In the genomic region with DNA sequence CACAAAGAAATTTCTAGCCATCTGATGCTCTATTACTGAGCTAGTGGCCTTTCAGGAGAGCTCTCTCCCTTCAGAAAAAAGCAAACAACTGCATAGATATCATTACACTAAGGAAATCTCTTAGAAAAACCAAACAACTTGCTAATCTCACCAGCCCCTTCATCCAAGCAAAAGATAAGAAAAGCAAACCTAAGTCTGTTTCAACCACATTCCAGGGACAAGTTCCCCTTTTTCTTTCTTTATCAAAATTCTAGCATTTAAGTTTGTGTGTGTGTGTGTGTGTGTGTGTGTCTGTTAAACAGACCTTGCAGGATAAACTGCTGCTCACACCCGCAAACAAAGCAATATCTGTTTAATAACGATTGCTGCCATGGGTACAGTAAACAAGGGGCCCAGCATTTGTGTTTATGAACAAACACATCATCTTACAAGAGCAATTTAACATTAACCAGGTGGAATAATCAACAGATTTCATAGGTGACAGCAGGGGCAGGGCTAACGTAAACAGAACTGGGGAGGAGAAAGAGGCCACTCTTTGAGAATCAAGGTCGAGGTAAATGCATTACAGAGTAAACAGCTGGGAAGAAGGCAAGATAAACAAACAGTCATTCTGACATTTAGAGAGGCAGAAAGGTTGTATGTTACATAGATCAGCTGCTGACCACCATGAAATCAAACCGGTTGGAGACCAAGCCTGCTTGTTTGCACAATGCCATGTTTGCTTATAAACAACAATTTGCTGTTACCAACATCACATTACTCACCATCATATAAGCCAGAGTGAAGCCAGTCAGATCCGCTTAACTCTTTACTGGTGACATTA, we compare ENCODE assay signal across 1 cellular context.
A peak's percentile ranks its signal among the peaks of the same experiment; 100 is the strongest.
TF ChIP-seq lines count a peak whose summit lies in the region.

No MANE protein-coding gene starts in this region.

TF ChIP-seq in HepG2, 621 proteins besides CTCF, POLR2A, EP300 and RAD21 (continued from another document and continues in another):
- TF ChIP-seq, protein P1, sequence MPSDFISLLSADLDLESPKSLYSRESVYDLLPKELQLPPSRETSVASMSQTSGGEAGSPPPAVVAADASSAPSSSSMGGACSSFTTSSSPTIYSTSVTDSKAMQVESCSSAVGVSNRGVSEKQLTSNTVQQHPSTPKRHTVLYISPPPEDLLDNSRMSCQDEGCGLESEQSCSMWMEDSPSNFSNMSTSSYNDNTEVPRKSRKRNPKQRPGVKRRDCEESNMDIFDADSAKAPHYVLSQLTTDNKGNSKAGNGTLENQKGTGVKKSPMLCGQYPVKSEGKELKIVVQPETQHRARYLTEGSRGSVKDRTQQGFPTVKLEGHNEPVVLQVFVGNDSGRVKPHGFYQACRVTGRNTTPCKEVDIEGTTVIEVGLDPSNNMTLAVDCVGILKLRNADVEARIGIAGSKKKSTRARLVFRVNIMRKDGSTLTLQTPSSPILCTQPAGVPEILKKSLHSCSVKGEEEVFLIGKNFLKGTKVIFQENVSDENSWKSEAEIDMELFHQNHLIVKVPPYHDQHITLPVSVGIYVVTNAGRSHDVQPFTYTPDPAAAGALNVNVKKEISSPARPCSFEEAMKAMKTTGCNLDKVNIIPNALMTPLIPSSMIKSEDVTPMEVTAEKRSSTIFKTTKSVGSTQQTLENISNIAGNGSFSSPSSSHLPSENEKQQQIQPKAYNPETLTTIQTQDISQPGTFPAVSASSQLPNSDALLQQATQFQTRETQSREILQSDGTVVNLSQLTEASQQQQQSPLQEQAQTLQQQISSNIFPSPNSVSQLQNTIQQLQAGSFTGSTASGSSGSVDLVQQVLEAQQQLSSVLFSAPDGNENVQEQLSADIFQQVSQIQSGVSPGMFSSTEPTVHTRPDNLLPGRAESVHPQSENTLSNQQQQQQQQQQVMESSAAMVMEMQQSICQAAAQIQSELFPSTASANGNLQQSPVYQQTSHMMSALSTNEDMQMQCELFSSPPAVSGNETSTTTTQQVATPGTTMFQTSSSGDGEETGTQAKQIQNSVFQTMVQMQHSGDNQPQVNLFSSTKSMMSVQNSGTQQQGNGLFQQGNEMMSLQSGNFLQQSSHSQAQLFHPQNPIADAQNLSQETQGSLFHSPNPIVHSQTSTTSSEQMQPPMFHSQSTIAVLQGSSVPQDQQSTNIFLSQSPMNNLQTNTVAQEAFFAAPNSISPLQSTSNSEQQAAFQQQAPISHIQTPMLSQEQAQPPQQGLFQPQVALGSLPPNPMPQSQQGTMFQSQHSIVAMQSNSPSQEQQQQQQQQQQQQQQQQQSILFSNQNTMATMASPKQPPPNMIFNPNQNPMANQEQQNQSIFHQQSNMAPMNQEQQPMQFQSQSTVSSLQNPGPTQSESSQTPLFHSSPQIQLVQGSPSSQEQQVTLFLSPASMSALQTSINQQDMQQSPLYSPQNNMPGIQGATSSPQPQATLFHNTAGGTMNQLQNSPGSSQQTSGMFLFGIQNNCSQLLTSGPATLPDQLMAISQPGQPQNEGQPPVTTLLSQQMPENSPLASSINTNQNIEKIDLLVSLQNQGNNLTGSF (CRISPR knock-in tag; IDR thresholded peaks at IDR 0.05): no peak
- TF ChIP-seq, protein P2, sequence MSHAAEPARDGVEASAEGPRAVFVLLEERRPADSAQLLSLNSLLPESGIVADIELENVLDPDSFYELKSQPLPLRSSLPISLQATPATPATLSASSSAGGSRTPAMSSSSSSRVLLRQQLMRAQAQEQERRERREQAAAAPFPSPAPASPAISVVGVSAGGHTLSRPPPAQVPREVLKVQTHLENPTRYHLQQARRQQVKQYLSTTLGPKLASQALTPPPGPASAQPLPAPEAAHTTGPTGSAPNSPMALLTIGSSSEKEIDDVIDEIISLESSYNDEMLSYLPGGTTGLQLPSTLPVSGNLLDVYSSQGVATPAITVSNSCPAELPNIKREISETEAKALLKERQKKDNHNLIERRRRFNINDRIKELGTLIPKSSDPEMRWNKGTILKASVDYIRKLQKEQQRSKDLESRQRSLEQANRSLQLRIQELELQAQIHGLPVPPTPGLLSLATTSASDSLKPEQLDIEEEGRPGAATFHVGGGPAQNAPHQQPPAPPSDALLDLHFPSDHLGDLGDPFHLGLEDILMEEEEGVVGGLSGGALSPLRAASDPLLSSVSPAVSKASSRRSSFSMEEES (CRISPR knock-in tag; IDR thresholded peaks at IDR 0.05): peak; percentile 77
- TF ChIP-seq ZNF777 (CRISPR knock-in tag; IDR thresholded peaks at IDR 0.05): no peak
- TF ChIP-seq, protein P3, sequence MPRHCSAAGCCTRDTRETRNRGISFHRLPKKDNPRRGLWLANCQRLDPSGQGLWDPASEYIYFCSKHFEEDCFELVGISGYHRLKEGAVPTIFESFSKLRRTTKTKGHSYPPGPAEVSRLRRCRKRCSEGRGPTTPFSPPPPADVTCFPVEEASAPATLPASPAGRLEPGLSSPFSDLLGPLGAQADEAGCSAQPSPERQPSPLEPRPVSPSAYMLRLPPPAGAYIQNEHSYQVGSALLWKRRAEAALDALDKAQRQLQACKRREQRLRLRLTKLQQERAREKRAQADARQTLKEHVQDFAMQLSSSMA (CRISPR knock-in tag; IDR thresholded peaks at IDR 0.05): no peak
- no peak for TF ChIP-seq NCOA5 (CRISPR knock-in tag; IDR thresholded peaks at IDR 0.05)
- peak; percentile 79 for TF ChIP-seq ZNF564 (CRISPR knock-in tag; IDR thresholded peaks at IDR 0.05)
- no peak for TF ChIP-seq NFYB (CRISPR knock-in tag; IDR thresholded peaks at IDR 0.05)
- TF ChIP-seq PCBP1 (IDR thresholded peaks at IDR 0.05; ENCODE audit: borderline replicate concordance, low read depth, low read length): no peak
- TF ChIP-seq ZNF383 (CRISPR knock-in tag; IDR thresholded peaks at IDR 0.05; ENCODE audit: borderline replicate concordance): no peak
- TF ChIP-seq ZNF3 (CRISPR knock-in tag; IDR thresholded peaks at IDR 0.05): no peak
- no peak; the same call in 1 of the 2 replicates for TF ChIP-seq NAIF1 (CRISPR knock-in tag; IDR thresholded peaks at IDR 0.05; ENCODE audit: borderline replicate concordance)
- peak; percentile 80 for TF ChIP-seq ARNTL (CRISPR knock-in tag; IDR thresholded peaks at IDR 0.05)
- TF ChIP-seq, protein P4, sequence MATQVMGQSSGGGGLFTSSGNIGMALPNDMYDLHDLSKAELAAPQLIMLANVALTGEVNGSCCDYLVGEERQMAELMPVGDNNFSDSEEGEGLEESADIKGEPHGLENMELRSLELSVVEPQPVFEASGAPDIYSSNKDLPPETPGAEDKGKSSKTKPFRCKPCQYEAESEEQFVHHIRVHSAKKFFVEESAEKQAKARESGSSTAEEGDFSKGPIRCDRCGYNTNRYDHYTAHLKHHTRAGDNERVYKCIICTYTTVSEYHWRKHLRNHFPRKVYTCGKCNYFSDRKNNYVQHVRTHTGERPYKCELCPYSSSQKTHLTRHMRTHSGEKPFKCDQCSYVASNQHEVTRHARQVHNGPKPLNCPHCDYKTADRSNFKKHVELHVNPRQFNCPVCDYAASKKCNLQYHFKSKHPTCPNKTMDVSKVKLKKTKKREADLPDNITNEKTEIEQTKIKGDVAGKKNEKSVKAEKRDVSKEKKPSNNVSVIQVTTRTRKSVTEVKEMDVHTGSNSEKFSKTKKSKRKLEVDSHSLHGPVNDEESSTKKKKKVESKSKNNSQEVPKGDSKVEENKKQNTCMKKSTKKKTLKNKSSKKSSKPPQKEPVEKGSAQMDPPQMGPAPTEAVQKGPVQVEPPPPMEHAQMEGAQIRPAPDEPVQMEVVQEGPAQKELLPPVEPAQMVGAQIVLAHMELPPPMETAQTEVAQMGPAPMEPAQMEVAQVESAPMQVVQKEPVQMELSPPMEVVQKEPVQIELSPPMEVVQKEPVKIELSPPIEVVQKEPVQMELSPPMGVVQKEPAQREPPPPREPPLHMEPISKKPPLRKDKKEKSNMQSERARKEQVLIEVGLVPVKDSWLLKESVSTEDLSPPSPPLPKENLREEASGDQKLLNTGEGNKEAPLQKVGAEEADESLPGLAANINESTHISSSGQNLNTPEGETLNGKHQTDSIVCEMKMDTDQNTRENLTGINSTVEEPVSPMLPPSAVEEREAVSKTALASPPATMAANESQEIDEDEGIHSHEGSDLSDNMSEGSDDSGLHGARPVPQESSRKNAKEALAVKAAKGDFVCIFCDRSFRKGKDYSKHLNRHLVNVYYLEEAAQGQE (IDR thresholded peaks at IDR 0.05; ENCODE audit: borderline replicate concordance in 1 of 2, low read depth in 1 of 2, low read length in 2 of 2): peak in 1 of 2 experiments; percentile 61; a peak in 2 of 4 replicates
- TF ChIP-seq, protein P5, sequence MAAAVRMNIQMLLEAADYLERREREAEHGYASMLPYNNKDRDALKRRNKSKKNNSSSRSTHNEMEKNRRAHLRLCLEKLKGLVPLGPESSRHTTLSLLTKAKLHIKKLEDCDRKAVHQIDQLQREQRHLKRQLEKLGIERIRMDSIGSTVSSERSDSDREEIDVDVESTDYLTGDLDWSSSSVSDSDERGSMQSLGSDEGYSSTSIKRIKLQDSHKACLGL (CRISPR knock-in tag; IDR thresholded peaks at IDR 0.05): no peak
- TF ChIP-seq, protein P6, sequence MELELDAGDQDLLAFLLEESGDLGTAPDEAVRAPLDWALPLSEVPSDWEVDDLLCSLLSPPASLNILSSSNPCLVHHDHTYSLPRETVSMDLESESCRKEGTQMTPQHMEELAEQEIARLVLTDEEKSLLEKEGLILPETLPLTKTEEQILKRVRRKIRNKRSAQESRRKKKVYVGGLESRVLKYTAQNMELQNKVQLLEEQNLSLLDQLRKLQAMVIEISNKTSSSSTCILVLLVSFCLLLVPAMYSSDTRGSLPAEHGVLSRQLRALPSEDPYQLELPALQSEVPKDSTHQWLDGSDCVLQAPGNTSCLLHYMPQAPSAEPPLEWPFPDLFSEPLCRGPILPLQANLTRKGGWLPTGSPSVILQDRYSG (CRISPR knock-in tag; IDR thresholded peaks at IDR 0.05): no peak
- no peak for TF ChIP-seq EHMT2 (IDR thresholded peaks at IDR 0.05; ENCODE audit: borderline replicate concordance, low read depth, low read length)
- TF ChIP-seq ZBTB8A (CRISPR knock-in tag; IDR thresholded peaks at IDR 0.05; ENCODE audit: borderline replicate concordance, low read depth): peak; percentile 71; the same call in 1 of the 2 replicates
- TF ChIP-seq ZNF577 (CRISPR knock-in tag; IDR thresholded peaks at IDR 0.05; ENCODE audit: borderline replicate concordance, low read depth): no peak
- peak; percentile 24 for TF ChIP-seq CCAR2 (optimal IDR thresholded peaks at IDR 0.05; ENCODE audit: low read depth, low read length)
- TF ChIP-seq, protein P7, sequence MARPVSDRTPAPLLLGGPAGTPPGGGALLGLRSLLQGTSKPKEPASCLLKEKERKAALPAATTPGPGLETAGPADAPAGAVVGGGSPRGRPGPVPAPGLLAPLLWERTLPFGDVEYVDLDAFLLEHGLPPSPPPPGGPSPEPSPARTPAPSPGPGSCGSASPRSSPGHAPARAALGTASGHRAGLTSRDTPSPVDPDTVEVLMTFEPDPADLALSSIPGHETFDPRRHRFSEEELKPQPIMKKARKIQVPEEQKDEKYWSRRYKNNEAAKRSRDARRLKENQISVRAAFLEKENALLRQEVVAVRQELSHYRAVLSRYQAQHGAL (CRISPR knock-in tag; IDR thresholded peaks at IDR 0.05; ENCODE audit: not compliant biosample characterization): no peak
- no peak for TF ChIP-seq ZNF549 (CRISPR knock-in tag; IDR thresholded peaks at IDR 0.05)
- TF ChIP-seq ZNF737 (CRISPR knock-in tag; IDR thresholded peaks at IDR 0.05; ENCODE audit: borderline replicate concordance): no peak
- TF ChIP-seq ZNF557 (CRISPR knock-in tag; IDR thresholded peaks at IDR 0.05): no peak; the same call in 1 of the 2 replicates
- no peak; the same call in 1 of the 2 replicates for TF ChIP-seq ZNF556 (CRISPR knock-in tag; IDR thresholded peaks at IDR 0.05; ENCODE audit: borderline replicate concordance)
- no peak for TF ChIP-seq RBM39 (IDR thresholded peaks at IDR 0.05; ENCODE audit: low read depth, low read length, poor library complexity, severe bottlenecking)
- TF ChIP-seq, protein P8, sequence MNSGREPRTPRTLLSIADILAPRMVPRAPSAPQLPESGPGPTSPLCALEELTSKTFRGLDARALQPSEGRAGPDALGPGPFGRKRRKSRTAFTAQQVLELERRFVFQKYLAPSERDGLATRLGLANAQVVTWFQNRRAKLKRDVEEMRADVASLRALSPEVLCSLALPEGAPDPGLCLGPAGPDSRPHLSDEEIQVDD (CRISPR knock-in tag; IDR thresholded peaks at IDR 0.05; ENCODE audit: borderline replicate concordance): no peak
- TF ChIP-seq FOXO1 (CRISPR knock-in tag; IDR thresholded peaks at IDR 0.05): peak; percentile 99
- TF ChIP-seq, protein P9, sequence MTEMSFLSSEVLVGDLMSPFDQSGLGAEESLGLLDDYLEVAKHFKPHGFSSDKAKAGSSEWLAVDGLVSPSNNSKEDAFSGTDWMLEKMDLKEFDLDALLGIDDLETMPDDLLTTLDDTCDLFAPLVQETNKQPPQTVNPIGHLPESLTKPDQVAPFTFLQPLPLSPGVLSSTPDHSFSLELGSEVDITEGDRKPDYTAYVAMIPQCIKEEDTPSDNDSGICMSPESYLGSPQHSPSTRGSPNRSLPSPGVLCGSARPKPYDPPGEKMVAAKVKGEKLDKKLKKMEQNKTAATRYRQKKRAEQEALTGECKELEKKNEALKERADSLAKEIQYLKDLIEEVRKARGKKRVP (CRISPR knock-in tag; IDR thresholded peaks at IDR 0.05): peak in 1 of 2 experiments; percentile 91; a peak in 2 of 4 replicates
- TF ChIP-seq, protein P10, sequence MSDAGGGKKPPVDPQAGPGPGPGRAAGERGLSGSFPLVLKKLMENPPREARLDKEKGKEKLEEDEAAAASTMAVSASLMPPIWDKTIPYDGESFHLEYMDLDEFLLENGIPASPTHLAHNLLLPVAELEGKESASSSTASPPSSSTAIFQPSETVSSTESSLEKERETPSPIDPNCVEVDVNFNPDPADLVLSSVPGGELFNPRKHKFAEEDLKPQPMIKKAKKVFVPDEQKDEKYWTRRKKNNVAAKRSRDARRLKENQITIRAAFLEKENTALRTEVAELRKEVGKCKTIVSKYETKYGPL (CRISPR knock-in tag; IDR thresholded peaks at IDR 0.05): no peak
- peak; percentile 82 for TF ChIP-seq ATF1 (CRISPR knock-in tag; IDR thresholded peaks at IDR 0.05)
- TF ChIP-seq LCORL (IDR thresholded peaks at IDR 0.05): no peak
- peak; percentile 83 for TF ChIP-seq LCORL (CRISPR knock-in tag; IDR thresholded peaks at IDR 0.05)
- TF ChIP-seq ATF7-NPFF (CRISPR knock-in tag; IDR thresholded peaks at IDR 0.05; ENCODE audit: low read depth): 0 out of 2 replicates have a peak, but pooled peaks have one; percentile 56
- no peak for TF ChIP-seq ZNF883 (CRISPR knock-in tag; IDR thresholded peaks at IDR 0.05; ENCODE audit: not compliant biosample characterization)
- peak; percentile 81; the same call in 1 of the 2 replicates for TF ChIP-seq ZNF543 (CRISPR knock-in tag; IDR thresholded peaks at IDR 0.05)
- no peak for TF ChIP-seq ZNF496 (CRISPR knock-in tag; IDR thresholded peaks at IDR 0.05; ENCODE audit: insufficient replicate concordance)
- TF ChIP-seq, protein P11, sequence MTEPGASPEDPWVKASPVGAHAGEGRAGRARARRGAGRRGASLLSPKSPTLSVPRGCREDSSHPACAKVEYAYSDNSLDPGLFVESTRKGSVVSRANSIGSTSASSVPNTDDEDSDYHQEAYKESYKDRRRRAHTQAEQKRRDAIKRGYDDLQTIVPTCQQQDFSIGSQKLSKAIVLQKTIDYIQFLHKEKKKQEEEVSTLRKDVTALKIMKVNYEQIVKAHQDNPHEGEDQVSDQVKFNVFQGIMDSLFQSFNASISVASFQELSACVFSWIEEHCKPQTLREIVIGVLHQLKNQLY (CRISPR knock-in tag; IDR thresholded peaks at IDR 0.05): peak; percentile 65
